ENCODE assay signal across 1 cellular context in the genomic region with DNA sequence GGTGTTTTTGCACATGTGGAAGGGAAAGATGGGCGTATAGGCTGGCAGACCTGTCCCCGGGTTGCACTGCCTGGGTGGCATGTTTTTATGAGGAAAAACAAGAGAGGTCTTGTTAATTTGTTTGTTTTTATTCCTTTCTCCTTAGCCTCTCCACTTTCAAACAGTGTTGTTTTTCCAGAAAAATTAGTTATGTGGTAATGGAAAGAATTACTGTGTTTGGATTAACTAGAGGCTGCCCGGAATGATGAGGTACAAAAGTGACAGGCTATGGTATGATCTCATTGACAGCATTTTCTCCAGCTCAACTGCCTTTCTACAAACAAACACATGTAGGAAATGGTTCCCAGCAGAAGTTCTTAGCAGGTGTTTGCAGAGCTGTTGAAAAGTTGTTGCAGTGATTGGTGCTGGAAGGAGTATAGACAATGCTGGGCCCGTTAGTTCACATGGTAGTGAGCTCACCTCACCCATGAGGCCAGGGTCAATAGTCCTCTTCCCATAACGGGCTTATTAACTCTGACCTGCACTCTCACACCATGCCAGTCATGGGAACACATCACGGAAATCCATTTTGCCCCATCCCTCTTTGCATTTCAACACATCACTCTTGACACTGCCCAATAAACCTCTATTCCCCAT.
A peak's percentile ranks its signal among the peaks of the same experiment; 100 is the strongest.
TF ChIP-seq lines count a peak whose summit lies in the region.

No MANE protein-coding gene starts in this region.

TF ChIP-seq in IMR-90, 13 proteins besides CTCF, POLR2A, EP300 and RAD21:
- no peak for TF ChIP-seq MAZ (IDR thresholded peaks at IDR 0.05; ENCODE audit: borderline replicate concordance, low read depth, low read length)
- no peak for TF ChIP-seq CEBPB (IDR thresholded peaks at IDR 0.05; ENCODE audit: low read depth, low read length)
- no peak for TF ChIP-seq RFX5 (IDR thresholded peaks at IDR 0.05; ENCODE audit: low read depth, low read length)
- no peak for TF ChIP-seq MAFK (IDR thresholded peaks at IDR 0.05; ENCODE audit: low read depth, low read length)
- no peak for TF ChIP-seq BHLHE40 (IDR thresholded peaks at IDR 0.05; ENCODE audit: low read depth, low read length)
- TF ChIP-seq MXI1 (IDR thresholded peaks at IDR 0.05; ENCODE audit: borderline replicate concordance, low read depth, low read length), result 0 out of 2 replicates have a peak, but pooled peaks have one; percentile 20
